ENCODE assay signal across 8 cellular contexts in genomic region chr2:73985318-73986084, GRCh38.
DNase-seq lines count a peak whose midpoint lies in the region; ATAC-seq lines count a peak whose summit lies in the region.

No MANE protein-coding gene starts in this region.

- no peaks in the 10 kb centered on the region for H3K9me3 ChIP-seq in adipocyte (ENCODE audit: control insufficient read depth, low read length)
- H3K9me3 ChIP-seq in iPS-18c (ENCODE audit: control insufficient read depth, insufficient read depth, low read length): no peaks in the 10 kb centered on the region

- H3K4me3 ChIP-seq in adipocyte (ENCODE audit: low read length) (peak overlapping the region; percentile 79), iPS-18c (ENCODE audit: insufficient read depth, low read depth, low read length) (peak overlapping the region; percentile 58)

- H3K9ac ChIP-seq in adipocyte (ENCODE audit: low read length): peak overlapping the region; percentile 78

- peak; percentile 56 to 71 for DNase-seq in activated CD4-positive, alpha-beta T cell treated with anti-CD3 and anti-CD28 coated beads for 24 hours (ENCODE audit: low read depth in 2 of 2)
- no peak for DNase-seq in activated CD4-positive, alpha-beta T cell treated with anti-CD3 and anti-CD28 coated beads for 1 hour
- DNase-seq in SKM-1 treated with dmso at 0.1 percent for 144 hours (lab: John Stamatoyannopoulos, UW; ENCODE audit: unreplicated experiment) (peak; percentile 87), adipocyte (ENCODE audit: low read depth) (peak; percentile 68), NCI-H1048 (lab: John Stamatoyannopoulos, UW) (no peak)
- peak; percentile 54 to 63 for DNase-seq in stimulated activated CD4-positive, alpha-beta T cell treated with anti-CD3 and anti-CD28 coated beads, Interleukin-12 subunit alpha, Interleukin-12 subunit beta, amount 100 ng/mL, for 24 hours (ENCODE audit: low read depth in 2 of 2)

- H3K36me3 ChIP-seq in adipocyte (ENCODE audit: control insufficient read depth, insufficient read depth, low read length, severe bottlenecking): no peaks in the 10 kb centered on the region

- H3K27me3 ChIP-seq in adipocyte (replicated peaks; ENCODE audit: control insufficient read depth, insufficient read depth, low read length): peaks cover 9% of the 10 kb centered on the region

- peak; percentile 16 for ATAC-seq in HG03139 (IDR thresholded peaks at IDR 0.05; ENCODE audit: unreplicated experiment)

- H3K4me1 ChIP-seq in adipocyte (ENCODE audit: control insufficient read depth, insufficient read depth, low read length): peaks cover 32% of the 10 kb centered on the region

Comparison
In these comparisons a context has a peak if more than half of its experiments do, and no peak if none do; other contexts are left out.
1. DNase-seq: peak in activated CD4-positive, alpha-beta T cell treated with anti-CD3 and anti-CD28 coated beads for 24 hours (2 of 2), SKM-1 treated with dmso at 0.1 percent for 144 hours (single experiment), adipocyte (single experiment) and stimulated activated CD4-positive, alpha-beta T cell treated with anti-CD3 and anti-CD28 coated beads, Interleukin-12 subunit alpha, Interleukin-12 subunit beta, amount 100 ng/mL, for 24 hours (2 of 2); none in activated CD4-positive, alpha-beta T cell treated with anti-CD3 and anti-CD28 coated beads for 1 hour (single experiment) and NCI-H1048 (single experiment).